ENCODE assay signal across 1 cellular context in the genomic region with DNA sequence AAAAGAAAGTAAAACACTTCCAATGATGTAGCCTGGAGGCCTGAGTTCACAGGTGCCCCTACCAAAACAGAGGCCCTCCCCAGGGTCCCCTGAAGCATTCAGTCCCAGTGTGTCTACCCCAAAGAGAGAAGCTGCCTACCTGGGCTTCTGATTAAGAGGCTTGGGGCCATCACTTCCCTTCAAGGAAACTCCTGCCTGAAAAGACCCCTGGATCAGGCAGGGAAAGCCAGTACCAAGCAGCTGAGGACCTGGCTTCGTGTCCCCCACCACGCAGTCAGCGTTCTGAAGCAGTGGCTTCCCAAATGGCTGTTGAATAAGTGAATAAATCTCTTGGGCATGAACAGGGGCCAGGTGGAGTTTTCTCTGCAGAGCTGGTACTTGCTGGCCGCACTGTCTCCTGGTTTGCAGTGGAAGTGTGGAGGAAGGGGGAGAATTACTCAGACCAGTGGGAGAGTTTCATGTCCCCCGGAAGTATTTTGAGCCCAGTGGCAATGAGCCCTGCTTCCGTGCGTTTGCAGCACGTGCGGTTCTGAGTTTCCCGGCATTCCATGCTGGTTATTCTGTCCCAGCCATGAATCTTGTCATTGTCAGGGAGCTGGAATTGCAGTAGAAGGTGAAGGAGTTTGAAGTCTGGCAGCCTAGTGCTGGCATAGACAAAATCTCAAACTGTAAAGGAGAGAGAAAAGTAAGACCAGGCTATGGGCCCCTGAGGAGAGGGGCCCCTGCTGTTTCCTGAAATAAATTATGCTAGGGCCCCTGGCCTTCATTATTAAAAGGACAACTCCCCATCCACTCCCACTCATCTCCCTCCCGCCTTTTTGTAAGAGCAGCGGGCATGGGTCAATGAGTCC.
TF ChIP-seq lines count a peak whose summit lies in the region.

No MANE protein-coding gene starts in this region.

TF ChIP-seq in HepG2, 621 proteins besides CTCF, POLR2A, EP300 and RAD21 (continued from another document and continues in another):
- TF ChIP-seq, protein P1, sequence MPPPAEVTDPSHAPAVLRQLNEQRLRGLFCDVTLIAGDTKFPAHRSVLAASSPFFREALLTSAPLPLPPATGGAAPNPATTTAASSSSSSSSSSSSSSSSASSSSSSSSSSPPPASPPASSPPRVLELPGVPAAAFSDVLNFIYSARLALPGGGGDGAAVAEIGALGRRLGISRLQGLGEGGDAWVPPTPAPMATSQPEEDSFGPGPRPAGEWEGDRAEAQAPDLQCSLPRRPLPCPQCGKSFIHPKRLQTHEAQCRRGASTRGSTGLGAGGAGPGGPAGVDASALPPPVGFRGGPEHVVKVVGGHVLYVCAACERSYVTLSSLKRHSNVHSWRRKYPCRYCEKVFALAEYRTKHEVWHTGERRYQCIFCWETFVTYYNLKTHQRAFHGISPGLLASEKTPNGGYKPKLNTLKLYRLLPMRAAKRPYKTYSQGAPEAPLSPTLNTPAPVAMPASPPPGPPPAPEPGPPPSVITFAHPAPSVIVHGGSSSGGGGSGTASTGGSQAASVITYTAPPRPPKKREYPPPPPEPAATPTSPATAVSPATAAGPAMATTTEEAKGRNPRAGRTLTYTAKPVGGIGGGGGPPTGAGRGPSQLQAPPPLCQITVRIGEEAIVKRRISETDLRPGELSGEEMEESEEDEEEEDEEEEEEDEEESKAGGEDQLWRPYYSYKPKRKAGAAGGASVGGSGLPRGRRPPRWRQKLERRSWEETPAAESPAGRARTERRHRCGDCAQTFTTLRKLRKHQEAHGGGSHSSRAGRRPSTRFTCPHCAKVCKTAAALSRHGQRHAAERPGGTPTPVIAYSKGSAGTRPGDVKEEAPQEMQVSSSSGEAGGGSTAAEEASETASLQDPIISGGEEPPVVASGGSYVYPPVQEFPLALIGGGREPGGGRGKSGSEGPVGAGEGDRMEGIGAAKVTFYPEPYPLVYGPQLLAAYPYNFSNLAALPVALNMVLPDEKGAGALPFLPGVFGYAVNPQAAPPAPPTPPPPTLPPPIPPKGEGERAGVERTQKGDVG (CRISPR knock-in tag; IDR thresholded peaks at IDR 0.05; ENCODE audit: borderline replicate concordance): 0 out of 2 replicates have a peak, but pooled peaks have one; percentile 18
- 0 out of 2 replicates have a peak, but pooled peaks have one; percentile 19 for TF ChIP-seq HIVEP1 (CRISPR knock-in tag; IDR thresholded peaks at IDR 0.05)
- TF ChIP-seq ARNTL (CRISPR knock-in tag; IDR thresholded peaks at IDR 0.05): 0 out of 2 replicates have a peak, but pooled peaks have one; percentile 24
- TF ChIP-seq ZBTB7A (CRISPR knock-in tag; IDR thresholded peaks at IDR 0.05): 0 out of 2 replicates have a peak, but pooled peaks have one; percentile 4
- 0 out of 2 replicates have a peak, but pooled peaks have one; percentile 21 for TF ChIP-seq ZNF329 (CRISPR knock-in tag; IDR thresholded peaks at IDR 0.05; ENCODE audit: low read depth)
- TF ChIP-seq SMARCE1 (IDR thresholded peaks at IDR 0.05; ENCODE audit: borderline replicate concordance): no peak
- TF ChIP-seq, protein P2, sequence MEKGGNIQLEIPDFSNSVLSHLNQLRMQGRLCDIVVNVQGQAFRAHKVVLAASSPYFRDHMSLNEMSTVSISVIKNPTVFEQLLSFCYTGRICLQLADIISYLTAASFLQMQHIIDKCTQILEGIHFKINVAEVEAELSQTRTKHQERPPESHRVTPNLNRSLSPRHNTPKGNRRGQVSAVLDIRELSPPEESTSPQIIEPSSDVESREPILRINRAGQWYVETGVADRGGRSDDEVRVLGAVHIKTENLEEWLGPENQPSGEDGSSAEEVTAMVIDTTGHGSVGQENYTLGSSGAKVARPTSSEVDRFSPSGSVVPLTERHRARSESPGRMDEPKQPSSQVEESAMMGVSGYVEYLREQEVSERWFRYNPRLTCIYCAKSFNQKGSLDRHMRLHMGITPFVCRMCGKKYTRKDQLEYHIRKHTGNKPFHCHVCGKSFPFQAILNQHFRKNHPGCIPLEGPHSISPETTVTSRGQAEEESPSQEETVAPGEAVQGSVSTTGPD (CRISPR knock-in tag; IDR thresholded peaks at IDR 0.05): 0 out of 2 replicates have a peak, but pooled peaks have one; percentile 46
- no peak for TF ChIP-seq NFYB (CRISPR knock-in tag; IDR thresholded peaks at IDR 0.05)
- no peak for TF ChIP-seq PITX1 (CRISPR knock-in tag; IDR thresholded peaks at IDR 0.05)
- no peak for TF ChIP-seq ZNF142 (CRISPR knock-in tag; IDR thresholded peaks at IDR 0.05)
- TF ChIP-seq, protein P3, sequence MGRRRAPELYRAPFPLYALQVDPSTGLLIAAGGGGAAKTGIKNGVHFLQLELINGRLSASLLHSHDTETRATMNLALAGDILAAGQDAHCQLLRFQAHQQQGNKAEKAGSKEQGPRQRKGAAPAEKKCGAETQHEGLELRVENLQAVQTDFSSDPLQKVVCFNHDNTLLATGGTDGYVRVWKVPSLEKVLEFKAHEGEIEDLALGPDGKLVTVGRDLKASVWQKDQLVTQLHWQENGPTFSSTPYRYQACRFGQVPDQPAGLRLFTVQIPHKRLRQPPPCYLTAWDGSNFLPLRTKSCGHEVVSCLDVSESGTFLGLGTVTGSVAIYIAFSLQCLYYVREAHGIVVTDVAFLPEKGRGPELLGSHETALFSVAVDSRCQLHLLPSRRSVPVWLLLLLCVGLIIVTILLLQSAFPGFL (CRISPR knock-in tag; IDR thresholded peaks at IDR 0.05): no peak
- TF ChIP-seq ZNF484 (CRISPR knock-in tag; IDR thresholded peaks at IDR 0.05; ENCODE audit: borderline replicate concordance, low read depth): no peak
- no peak for TF ChIP-seq ZNF713 (CRISPR knock-in tag; IDR thresholded peaks at IDR 0.05)
- TF ChIP-seq, protein P4, sequence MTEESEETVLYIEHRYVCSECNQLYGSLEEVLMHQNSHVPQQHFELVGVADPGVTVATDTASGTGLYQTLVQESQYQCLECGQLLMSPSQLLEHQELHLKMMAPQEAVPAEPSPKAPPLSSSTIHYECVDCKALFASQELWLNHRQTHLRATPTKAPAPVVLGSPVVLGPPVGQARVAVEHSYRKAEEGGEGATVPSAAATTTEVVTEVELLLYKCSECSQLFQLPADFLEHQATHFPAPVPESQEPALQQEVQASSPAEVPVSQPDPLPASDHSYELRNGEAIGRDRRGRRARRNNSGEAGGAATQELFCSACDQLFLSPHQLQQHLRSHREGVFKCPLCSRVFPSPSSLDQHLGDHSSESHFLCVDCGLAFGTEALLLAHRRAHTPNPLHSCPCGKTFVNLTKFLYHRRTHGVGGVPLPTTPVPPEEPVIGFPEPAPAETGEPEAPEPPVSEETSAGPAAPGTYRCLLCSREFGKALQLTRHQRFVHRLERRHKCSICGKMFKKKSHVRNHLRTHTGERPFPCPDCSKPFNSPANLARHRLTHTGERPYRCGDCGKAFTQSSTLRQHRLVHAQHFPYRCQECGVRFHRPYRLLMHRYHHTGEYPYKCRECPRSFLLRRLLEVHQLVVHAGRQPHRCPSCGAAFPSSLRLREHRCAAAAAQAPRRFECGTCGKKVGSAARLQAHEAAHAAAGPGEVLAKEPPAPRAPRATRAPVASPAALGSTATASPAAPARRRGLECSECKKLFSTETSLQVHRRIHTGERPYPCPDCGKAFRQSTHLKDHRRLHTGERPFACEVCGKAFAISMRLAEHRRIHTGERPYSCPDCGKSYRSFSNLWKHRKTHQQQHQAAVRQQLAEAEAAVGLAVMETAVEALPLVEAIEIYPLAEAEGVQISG (CRISPR knock-in tag; IDR thresholded peaks at IDR 0.05): no peak; the same call in 1 of the 2 replicates
- peak; percentile 63; the same call in 1 of the 2 replicates for TF ChIP-seq HES4 (CRISPR knock-in tag; IDR thresholded peaks at IDR 0.05; ENCODE audit: borderline replicate concordance)
- 0 out of 2 replicates have a peak, but pooled peaks have one; percentile 35 for TF ChIP-seq HINFP (CRISPR knock-in tag; IDR thresholded peaks at IDR 0.05; ENCODE audit: low read depth)
- TF ChIP-seq, protein P5, sequence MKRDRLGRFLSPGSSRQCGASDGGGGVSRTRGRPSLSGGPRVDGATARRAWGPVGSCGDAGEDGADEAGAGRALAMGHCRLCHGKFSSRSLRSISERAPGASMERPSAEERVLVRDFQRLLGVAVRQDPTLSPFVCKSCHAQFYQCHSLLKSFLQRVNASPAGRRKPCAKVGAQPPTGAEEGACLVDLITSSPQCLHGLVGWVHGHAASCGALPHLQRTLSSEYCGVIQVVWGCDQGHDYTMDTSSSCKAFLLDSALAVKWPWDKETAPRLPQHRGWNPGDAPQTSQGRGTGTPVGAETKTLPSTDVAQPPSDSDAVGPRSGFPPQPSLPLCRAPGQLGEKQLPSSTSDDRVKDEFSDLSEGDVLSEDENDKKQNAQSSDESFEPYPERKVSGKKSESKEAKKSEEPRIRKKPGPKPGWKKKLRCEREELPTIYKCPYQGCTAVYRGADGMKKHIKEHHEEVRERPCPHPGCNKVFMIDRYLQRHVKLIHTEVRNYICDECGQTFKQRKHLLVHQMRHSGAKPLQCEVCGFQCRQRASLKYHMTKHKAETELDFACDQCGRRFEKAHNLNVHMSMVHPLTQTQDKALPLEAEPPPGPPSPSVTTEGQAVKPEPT (CRISPR knock-in tag; IDR thresholded peaks at IDR 0.05; ENCODE audit: low read depth): 0 out of 2 replicates have a peak, but pooled peaks have one; percentile 44
- TF ChIP-seq NFIB (CRISPR knock-in tag; IDR thresholded peaks at IDR 0.05; ENCODE audit: borderline replicate concordance): 0 out of 2 replicates have a peak, but pooled peaks have one; percentile 10
- TF ChIP-seq ELF4 (CRISPR knock-in tag; IDR thresholded peaks at IDR 0.05; ENCODE audit: borderline replicate concordance): 0 out of 2 replicates have a peak, but pooled peaks have one; percentile 10
- TF ChIP-seq ZNF605 (CRISPR knock-in tag; IDR thresholded peaks at IDR 0.05): peak; percentile 51; the same call in 1 of the 2 replicates
- no peak for TF ChIP-seq ZBTB1 (CRISPR knock-in tag; IDR thresholded peaks at IDR 0.05; ENCODE audit: borderline replicate concordance)
- no peak for TF ChIP-seq ERF (CRISPR knock-in tag; IDR thresholded peaks at IDR 0.05)
- TF ChIP-seq ZNF740 (CRISPR knock-in tag; IDR thresholded peaks at IDR 0.05): no peak
- TF ChIP-seq HMGXB4 (CRISPR knock-in tag; IDR thresholded peaks at IDR 0.05; ENCODE audit: borderline replicate concordance in 1 of 2, low read depth in 1 of 2): no peak
- TF ChIP-seq ZNF350 (CRISPR knock-in tag; IDR thresholded peaks at IDR 0.05; ENCODE audit: borderline replicate concordance, low read depth): no peak
- no peak for TF ChIP-seq NR1H2 (CRISPR knock-in tag; IDR thresholded peaks at IDR 0.05; ENCODE audit: borderline replicate concordance, low read depth)
